ENCODE assay signal across 1 cellular context in the genomic region with DNA sequence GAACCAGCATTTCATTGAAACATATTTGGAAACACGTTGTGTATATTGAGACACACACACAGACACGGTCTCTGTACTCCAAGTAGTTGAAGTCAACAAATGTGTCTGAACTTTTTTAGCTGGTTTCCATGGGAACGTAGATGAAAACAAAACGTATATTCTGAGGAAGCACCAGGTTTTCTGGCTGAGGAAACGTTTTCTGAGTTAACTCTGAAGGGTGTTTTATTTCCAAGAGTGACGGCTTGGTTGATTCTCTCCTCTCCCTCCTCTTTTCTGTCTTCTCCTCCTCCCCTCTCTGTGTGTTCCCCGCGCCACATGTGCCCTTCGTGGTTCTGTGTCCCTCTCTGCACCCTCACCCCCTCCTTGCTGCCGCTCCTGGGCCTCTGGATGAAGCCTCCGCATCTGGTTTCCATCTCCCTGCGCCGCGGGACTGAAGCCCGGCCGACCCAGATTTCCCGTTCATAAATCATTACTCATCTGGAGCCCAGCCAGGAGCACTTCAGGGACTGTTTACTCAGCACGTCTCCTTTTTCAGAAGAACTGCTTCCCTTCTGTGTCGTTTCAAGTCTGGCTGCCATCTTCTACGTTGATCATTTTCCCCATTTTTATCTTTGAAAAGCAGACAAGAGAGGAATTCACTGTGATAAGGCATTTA.
TF ChIP-seq lines count a peak whose summit lies in the region.

No MANE protein-coding gene starts in this region.

TF ChIP-seq in HEK293, 187 proteins besides CTCF, POLR2A, EP300 and RAD21 (continued from another document and continues in another):
- TF ChIP-seq, protein P1, sequence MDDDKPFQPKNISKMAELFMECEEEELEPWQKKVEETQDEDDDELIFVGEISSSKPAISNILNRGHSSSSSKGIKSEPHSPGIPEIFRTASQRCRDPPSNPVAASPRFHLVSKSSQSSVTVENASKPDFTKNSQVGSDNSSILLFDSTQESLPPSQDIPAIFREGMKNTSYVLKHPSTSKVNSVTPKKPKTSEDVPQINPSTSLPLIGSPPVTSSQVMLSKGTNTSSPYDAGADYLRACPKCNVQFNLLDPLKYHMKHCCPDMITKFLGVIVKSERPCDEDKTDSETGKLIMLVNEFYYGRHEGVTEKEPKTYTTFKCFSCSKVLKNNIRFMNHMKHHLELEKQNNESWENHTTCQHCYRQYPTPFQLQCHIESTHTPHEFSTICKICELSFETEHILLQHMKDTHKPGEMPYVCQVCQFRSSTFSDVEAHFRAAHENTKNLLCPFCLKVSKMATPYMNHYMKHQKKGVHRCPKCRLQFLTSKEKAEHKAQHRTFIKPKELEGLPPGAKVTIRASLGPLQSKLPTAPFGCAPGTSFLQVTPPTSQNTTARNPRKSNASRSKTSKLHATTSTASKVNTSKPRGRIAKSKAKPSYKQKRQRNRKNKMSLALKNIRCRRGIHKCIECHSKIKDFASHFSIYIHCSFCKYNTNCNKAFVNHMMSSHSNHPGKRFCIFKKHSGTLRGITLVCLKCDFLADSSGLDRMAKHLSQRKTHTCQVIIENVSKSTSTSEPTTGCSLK (tag by site-specific recombination; IDR thresholded peaks at IDR 0.05): no peak
- TF ChIP-seq ZFP3 (tag by site-specific recombination; IDR thresholded peaks at IDR 0.05; ENCODE audit: low read depth) (no peak), TRIM28 (IDR thresholded peaks at IDR 0.05; ENCODE audit: borderline replicate concordance, low read length) (peak; percentile 86), ZNF211 (tag by site-specific recombination; IDR thresholded peaks at IDR 0.05; ENCODE audit: low read depth) (no peak), ZNF354C (tag by site-specific recombination; IDR thresholded peaks at IDR 0.05; ENCODE audit: borderline replicate concordance, low read depth) (no peak), ZXDB (tag by site-specific recombination; IDR thresholded peaks at IDR 0.05) (peak; percentile 70), ZNF202 (tag by site-specific recombination; IDR thresholded peaks at IDR 0.05; ENCODE audit: borderline replicate concordance) (no peak), ZNF837 (tag by site-specific recombination; IDR thresholded peaks at IDR 0.05) (no peak), SP3 (tag by site-specific recombination; IDR thresholded peaks at IDR 0.05) (no peak), ZNF548 (tag by site-specific recombination; IDR thresholded peaks at IDR 0.05) (no peak), ZNF530 (tag by site-specific recombination; IDR thresholded peaks at IDR 0.05; ENCODE audit: low read depth) (no peak), PRDM1 (tag by site-specific recombination; IDR thresholded peaks at IDR 0.05) (no peak), ZNF664 (tag by site-specific recombination; IDR thresholded peaks at IDR 0.05) (0 out of 2 replicates have a peak, but pooled peaks have one; percentile 11), SETDB1 (IDR thresholded peaks at IDR 0.05; ENCODE audit: insufficient read length, low read length) (no peak), ZNF626 (tag by site-specific recombination; IDR thresholded peaks at IDR 0.05) (no peak), ZNF654 (tag by site-specific recombination; IDR thresholded peaks at IDR 0.05; ENCODE audit: low read depth) (no peak), ZNF157 (tag by site-specific recombination; IDR thresholded peaks at IDR 0.05) (no peak), HOXC10 (CRISPR knock-in tag; IDR thresholded peaks at IDR 0.05) (0 out of 2 replicates have a peak, but pooled peaks have one; percentile 56), ZBTB8A (tag by site-specific recombination; IDR thresholded peaks at IDR 0.05) (peak; percentile 61), ZNF426 (tag by site-specific recombination; IDR thresholded peaks at IDR 0.05) (no peak), ZNF2 (tag by site-specific recombination; IDR thresholded peaks at IDR 0.05) (peak; percentile 60; the same call in 1 of the 2 replicates), ZNF140 (tag by site-specific recombination; IDR thresholded peaks at IDR 0.05) (no peak), BCL11A (tag by site-specific recombination; IDR thresholded peaks at IDR 0.05; ENCODE audit: low read depth) (no peak), ZNF394 (tag by site-specific recombination; IDR thresholded peaks at IDR 0.05; ENCODE audit: borderline replicate concordance) (no peak), ZNF350 (tag by site-specific recombination; IDR thresholded peaks at IDR 0.05) (no peak), ZNF121 (tag by site-specific recombination; IDR thresholded peaks at IDR 0.05) (no peak), ZNF324 (tag by site-specific recombination; IDR thresholded peaks at IDR 0.05) (no peak), ZNF214 (tag by site-specific recombination; IDR thresholded peaks at IDR 0.05; ENCODE audit: borderline replicate concordance) (no peak), IKZF3 (tag by site-specific recombination; IDR thresholded peaks at IDR 0.05) (peak; percentile 89), ZNF560 (tag by site-specific recombination; IDR thresholded peaks at IDR 0.05; ENCODE audit: borderline replicate concordance) (no peak), ZNF791 (tag by site-specific recombination; IDR thresholded peaks at IDR 0.05) (no peak), KLF7 (tag by site-specific recombination; IDR thresholded peaks at IDR 0.05; ENCODE audit: borderline replicate concordance) (no peak), ZNF777 (tag by site-specific recombination; IDR thresholded peaks at IDR 0.05; ENCODE audit: borderline replicate concordance) (no peak), ZBTB7A (tag by site-specific recombination; IDR thresholded peaks at IDR 0.05; ENCODE audit: low read depth) (no peak), ZNF473 (tag by site-specific recombination; IDR thresholded peaks at IDR 0.05) (no peak), HOXD13 (CRISPR knock-in tag; IDR thresholded peaks at IDR 0.05; ENCODE audit: borderline replicate concordance) (no peak), ZNF302 (tag by site-specific recombination; IDR thresholded peaks at IDR 0.05; ENCODE audit: low read depth) (no peak), ZNF335 (tag by site-specific recombination; conservative IDR thresholded peaks at IDR 0.05) (no peak)
- TF ChIP-seq, protein P2, sequence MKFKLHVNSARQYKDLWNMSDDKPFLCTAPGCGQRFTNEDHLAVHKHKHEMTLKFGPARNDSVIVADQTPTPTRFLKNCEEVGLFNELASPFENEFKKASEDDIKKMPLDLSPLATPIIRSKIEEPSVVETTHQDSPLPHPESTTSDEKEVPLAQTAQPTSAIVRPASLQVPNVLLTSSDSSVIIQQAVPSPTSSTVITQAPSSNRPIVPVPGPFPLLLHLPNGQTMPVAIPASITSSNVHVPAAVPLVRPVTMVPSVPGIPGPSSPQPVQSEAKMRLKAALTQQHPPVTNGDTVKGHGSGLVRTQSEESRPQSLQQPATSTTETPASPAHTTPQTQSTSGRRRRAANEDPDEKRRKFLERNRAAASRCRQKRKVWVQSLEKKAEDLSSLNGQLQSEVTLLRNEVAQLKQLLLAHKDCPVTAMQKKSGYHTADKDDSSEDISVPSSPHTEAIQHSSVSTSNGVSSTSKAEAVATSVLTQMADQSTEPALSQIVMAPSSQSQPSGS (tag by site-specific recombination; IDR thresholded peaks at IDR 0.05; ENCODE audit: low read depth): no peak
- TF ChIP-seq, protein P3, sequence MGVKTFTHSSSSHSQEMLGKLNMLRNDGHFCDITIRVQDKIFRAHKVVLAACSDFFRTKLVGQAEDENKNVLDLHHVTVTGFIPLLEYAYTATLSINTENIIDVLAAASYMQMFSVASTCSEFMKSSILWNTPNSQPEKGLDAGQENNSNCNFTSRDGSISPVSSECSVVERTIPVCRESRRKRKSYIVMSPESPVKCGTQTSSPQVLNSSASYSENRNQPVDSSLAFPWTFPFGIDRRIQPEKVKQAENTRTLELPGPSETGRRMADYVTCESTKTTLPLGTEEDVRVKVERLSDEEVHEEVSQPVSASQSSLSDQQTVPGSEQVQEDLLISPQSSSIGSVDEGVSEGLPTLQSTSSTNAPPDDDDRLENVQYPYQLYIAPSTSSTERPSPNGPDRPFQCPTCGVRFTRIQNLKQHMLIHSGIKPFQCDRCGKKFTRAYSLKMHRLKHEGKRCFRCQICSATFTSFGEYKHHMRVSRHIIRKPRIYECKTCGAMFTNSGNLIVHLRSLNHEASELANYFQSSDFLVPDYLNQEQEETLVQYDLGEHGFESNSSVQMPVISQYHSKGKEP (tag by site-specific recombination; IDR thresholded peaks at IDR 0.05): peak; percentile 46; the same call in 1 of the 2 replicates
- TF ChIP-seq, protein P4, sequence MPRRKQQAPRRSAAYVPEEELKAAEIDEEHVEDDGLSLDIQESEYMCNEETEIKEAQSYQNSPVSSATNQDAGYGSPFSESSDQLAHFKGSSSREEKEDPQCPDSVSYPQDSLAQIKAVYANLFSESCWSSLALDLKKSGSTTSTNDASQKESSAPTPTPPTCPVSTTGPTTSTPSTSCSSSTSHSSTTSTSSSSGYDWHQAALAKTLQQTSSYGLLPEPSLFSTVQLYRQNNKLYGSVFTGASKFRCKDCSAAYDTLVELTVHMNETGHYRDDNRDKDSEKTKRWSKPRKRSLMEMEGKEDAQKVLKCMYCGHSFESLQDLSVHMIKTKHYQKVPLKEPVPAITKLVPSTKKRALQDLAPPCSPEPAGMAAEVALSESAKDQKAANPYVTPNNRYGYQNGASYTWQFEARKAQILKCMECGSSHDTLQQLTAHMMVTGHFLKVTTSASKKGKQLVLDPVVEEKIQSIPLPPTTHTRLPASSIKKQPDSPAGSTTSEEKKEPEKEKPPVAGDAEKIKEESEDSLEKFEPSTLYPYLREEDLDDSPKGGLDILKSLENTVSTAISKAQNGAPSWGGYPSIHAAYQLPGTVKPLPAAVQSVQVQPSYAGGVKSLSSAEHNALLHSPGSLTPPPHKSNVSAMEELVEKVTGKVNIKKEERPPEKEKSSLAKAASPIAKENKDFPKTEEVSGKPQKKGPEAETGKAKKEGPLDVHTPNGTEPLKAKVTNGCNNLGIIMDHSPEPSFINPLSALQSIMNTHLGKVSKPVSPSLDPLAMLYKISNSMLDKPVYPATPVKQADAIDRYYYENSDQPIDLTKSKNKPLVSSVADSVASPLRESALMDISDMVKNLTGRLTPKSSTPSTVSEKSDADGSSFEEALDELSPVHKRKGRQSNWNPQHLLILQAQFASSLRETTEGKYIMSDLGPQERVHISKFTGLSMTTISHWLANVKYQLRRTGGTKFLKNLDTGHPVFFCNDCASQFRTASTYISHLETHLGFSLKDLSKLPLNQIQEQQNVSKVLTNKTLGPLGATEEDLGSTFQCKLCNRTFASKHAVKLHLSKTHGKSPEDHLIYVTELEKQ (tag by site-specific recombination; IDR thresholded peaks at IDR 0.05; ENCODE audit: borderline replicate concordance): peak; percentile 80; the same call in 1 of the 2 replicates
- TF ChIP-seq, protein P5, sequence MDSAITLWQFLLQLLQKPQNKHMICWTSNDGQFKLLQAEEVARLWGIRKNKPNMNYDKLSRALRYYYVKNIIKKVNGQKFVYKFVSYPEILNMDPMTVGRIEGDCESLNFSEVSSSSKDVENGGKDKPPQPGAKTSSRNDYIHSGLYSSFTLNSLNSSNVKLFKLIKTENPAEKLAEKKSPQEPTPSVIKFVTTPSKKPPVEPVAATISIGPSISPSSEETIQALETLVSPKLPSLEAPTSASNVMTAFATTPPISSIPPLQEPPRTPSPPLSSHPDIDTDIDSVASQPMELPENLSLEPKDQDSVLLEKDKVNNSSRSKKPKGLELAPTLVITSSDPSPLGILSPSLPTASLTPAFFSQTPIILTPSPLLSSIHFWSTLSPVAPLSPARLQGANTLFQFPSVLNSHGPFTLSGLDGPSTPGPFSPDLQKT (IDR thresholded peaks at IDR 0.05; ENCODE audit: borderline replicate concordance, low read depth, low read length): no peak
- TF ChIP-seq, protein P6, sequence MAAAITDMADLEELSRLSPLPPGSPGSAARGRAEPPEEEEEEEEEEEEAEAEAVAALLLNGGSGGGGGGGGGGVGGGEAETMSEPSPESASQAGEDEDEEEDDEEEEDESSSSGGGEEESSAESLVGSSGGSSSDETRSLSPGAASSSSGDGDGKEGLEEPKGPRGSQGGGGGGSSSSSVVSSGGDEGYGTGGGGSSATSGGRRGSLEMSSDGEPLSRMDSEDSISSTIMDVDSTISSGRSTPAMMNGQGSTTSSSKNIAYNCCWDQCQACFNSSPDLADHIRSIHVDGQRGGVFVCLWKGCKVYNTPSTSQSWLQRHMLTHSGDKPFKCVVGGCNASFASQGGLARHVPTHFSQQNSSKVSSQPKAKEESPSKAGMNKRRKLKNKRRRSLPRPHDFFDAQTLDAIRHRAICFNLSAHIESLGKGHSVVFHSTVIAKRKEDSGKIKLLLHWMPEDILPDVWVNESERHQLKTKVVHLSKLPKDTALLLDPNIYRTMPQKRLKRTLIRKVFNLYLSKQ (tag by site-specific recombination; IDR thresholded peaks at IDR 0.05; ENCODE audit: borderline replicate concordance): no peak
- TF ChIP-seq, protein P7, sequence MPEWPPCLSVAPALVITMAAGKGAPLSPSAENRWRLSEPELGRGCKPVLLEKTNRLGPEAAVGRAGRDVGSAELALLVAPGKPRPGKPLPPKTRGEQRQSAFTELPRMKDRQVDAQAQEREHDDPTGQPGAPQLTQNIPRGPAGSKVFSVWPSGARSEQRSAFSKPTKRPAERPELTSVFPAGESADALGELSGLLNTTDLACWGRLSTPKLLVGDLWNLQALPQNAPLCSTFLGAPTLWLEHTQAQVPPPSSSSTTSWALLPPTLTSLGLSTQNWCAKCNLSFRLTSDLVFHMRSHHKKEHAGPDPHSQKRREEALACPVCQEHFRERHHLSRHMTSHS (tag by site-specific recombination; IDR thresholded peaks at IDR 0.05): no peak
- TF ChIP-seq, protein P8, sequence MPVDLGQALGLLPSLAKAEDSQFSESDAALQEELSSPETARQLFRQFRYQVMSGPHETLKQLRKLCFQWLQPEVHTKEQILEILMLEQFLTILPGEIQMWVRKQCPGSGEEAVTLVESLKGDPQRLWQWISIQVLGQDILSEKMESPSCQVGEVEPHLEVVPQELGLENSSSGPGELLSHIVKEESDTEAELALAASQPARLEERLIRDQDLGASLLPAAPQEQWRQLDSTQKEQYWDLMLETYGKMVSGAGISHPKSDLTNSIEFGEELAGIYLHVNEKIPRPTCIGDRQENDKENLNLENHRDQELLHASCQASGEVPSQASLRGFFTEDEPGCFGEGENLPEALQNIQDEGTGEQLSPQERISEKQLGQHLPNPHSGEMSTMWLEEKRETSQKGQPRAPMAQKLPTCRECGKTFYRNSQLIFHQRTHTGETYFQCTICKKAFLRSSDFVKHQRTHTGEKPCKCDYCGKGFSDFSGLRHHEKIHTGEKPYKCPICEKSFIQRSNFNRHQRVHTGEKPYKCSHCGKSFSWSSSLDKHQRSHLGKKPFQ (tag by site-specific recombination; IDR thresholded peaks at IDR 0.05): no peak
- TF ChIP-seq, protein P9, sequence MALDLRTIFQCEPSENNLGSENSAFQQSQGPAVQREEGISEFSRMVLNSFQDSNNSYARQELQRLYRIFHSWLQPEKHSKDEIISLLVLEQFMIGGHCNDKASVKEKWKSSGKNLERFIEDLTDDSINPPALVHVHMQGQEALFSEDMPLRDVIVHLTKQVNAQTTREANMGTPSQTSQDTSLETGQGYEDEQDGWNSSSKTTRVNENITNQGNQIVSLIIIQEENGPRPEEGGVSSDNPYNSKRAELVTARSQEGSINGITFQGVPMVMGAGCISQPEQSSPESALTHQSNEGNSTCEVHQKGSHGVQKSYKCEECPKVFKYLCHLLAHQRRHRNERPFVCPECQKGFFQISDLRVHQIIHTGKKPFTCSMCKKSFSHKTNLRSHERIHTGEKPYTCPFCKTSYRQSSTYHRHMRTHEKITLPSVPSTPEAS (tag by site-specific recombination; IDR thresholded peaks at IDR 0.05): no peak
